1 cellular context compared by ENCODE assay signal in genomic region chr2:98063289-98063688, GRCh38.
A peak's percentile ranks its signal among the peaks of the same experiment; 100 is the strongest.
TF ChIP-seq lines count a peak whose summit lies in the region.

No MANE protein-coding gene starts in this region.

TF ChIP-seq in K562, 482 proteins besides CTCF, POLR2A, EP300 and RAD21 (continued from another document):
- TF ChIP-seq UBTF (IDR thresholded peaks at IDR 0.05; ENCODE audit: borderline replicate concordance in 1 of 2, low read depth in 2 of 2, low read length in 2 of 2) (no peak), RFX1 (IDR thresholded peaks at IDR 0.05) (peak; percentile 75), PKNOX1 (IDR thresholded peaks at IDR 0.05) (peak; percentile 40; the same call in 1 of the 2 replicates), ATF4 (CRISPR knock-in tag; IDR thresholded peaks at IDR 0.05) (no peak), ZNF780A (CRISPR knock-in tag; IDR thresholded peaks at IDR 0.05) (no peak), ESRRA (IDR thresholded peaks at IDR 0.05; ENCODE audit: borderline replicate concordance, low read depth) (no peak), THRB (CRISPR knock-in tag; conservative IDR thresholded peaks at IDR 0.05) (no peak), ZFP36 (IDR thresholded peaks at IDR 0.05; ENCODE audit: low read depth, low read length, partially characterized antibody) (no peak)
